Comparison of ENCODE assay signal across 9 cellular contexts in genomic region chr14:97458302-97459137, GRCh38.
DNase-seq lines count a peak whose midpoint lies in the region; ATAC-seq and TF ChIP-seq lines count a peak whose summit lies in the region.
"Had no signal": no experiment of that assay in that cellular context is flagged by ENCODE, and none has a peak within 500 bp of the region (broad histone marks: within the 10 kb centered on the region; RNA-seq: fewer than 3 reads in every experiment).

No MANE protein-coding gene starts in this region.

- ATAC-seq in HG03159 (IDR thresholded peaks at IDR 0.05; ENCODE audit: unreplicated experiment): peak; percentile 39
- ATAC-seq in foreskin keratinocyte: peak; percentile 24
- ATAC-seq in sciatic nerve: peak; percentile 63
- ATAC-seq in GM19324 (IDR thresholded peaks at IDR 0.05; ENCODE audit: low FRiP score, unreplicated experiment): no peak
- ATAC-seq: HCT116 had no signal

- H3K27ac ChIP-seq in foreskin keratinocyte: no peak overlapping the region
- no peak overlapping the region for H3K27ac ChIP-seq in brain microvascular endothelial cell

- no peak overlapping the region for H3K4me3 ChIP-seq in brain microvascular endothelial cell (ENCODE audit: low read depth, low read length)

- H3K4me1 ChIP-seq in foreskin keratinocyte: no peaks in the 10 kb centered on the region

- TF ChIP-seq CTCF in foreskin keratinocyte (conservative IDR thresholded peaks at IDR 0.05) (no peak), brain microvascular endothelial cell (IDR thresholded peaks at IDR 0.05; ENCODE audit: low read depth, low read length, missing control alignments) (no peak)

- H3K27me3 ChIP-seq in foreskin keratinocyte (no peaks in the 10 kb centered on the region), brain microvascular endothelial cell (replicated peaks) (no peaks in the 10 kb centered on the region)

- no peaks in the 10 kb centered on the region for H3K36me3 ChIP-seq in brain microvascular endothelial cell (replicated peaks)

- intact Hi-C loops in sciatic nerve (cut with DNase I): no loop called here

- in situ Hi-C loops in brain microvascular endothelial cell (cut with HindIII; ENCODE audit: low pct_ligation_motif_present, low sequenced_read_pairs): no loop called here

- DNase-seq in activated CD8-positive, alpha-beta memory T cell treated with anti-CD3 and anti-CD28 coated beads, Interleukin-2, amount 50 U/mL, for 4 hours: peak; percentile 80
- DNase-seq in foreskin keratinocyte (no peak), sciatic nerve (ENCODE audit: low spot score) (no peak), brain microvascular endothelial cell (no peak), GM03348 (ENCODE audit: low spot score) (no peak), DMS 273 treated with DMSO at 0.1 percent for 48 hours (lab: John Stamatoyannopoulos, UW) (no peak)
